Comparison of ENCODE assay signal across 8 cellular contexts in the genomic region with DNA sequence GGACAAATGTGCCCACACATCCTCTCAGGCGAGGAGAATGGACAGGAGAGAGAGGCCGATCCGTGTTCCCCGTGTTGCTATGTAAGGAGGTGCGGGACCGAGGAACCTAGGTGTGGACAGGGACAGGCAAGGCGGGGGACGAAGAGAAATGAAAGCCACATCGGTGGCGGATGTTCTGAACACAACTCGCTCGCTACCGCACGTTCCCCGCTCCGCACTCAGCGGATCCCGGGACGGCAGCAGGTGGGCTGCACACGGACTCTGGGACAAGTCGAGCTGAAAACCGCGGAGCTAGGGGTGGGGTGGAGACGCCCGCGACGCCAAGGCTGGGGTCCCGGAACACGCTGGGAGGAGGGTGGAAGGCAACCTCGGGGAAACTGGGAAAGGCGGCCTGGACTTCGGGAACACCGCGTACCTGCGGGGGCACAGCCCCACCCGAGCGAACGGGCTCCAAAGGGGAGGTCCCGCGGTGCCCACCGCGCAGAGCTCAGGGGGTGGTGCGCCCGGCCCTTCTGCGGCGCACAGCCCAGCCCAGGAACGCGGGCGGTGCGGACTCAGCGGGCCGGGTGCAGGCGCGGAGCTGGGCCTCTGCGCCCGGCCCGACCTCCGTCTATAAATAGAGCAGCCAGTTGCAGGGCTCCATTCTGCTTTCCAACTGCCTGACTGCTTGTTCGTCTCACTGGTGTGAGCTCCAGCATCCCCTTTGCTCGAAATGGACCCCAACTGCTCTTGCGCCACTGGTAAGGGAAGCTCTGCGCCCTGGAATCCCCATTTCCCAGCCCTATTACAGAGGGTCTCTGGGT. TPM values are rescaled to one million over a fixed set of nuclear protein-coding genes. Genes with fewer than 3 reads are reported as not detected.
DNase-seq lines count a peak whose midpoint lies in the region; ATAC-seq and TF ChIP-seq lines count a peak whose summit lies in the region.

Gene MT1E, plus strand, starts transcription at position 642 of the 803 bp plus-strand sequence. Its CDS starts 71 bp downstream, at position 713.

- TF ChIP-seq EP300 in SK-N-SH (IDR thresholded peaks at IDR 0.05; ENCODE audit: borderline replicate concordance in 1 of 2, low read depth in 1 of 2, low read length in 1 of 2), result no peak

- H3K9me2 ChIP-seq in SK-N-SH, result no peaks in the 10 kb centered on the region

- peaks cover 0 to 31% of the 10 kb centered on the region in 2 donors for H3K27me3 Mint-ChIP-seq in CD4-positive, alpha-beta memory T cell
- no peaks in the 10 kb centered on the region for H3K27me3 Mint-ChIP-seq in MCF 10A (ENCODE audit: insufficient read depth, unreplicated experiment)

- H3K79me2 ChIP-seq in SK-N-SH (ENCODE audit: insufficient read depth), result peaks cover 13% of the 10 kb centered on the region; the same call in 1 of the 2 replicates

- intact Hi-C loops in CD4-positive, alpha-beta memory T cell (cut with micrococcal nuclease), result no loop called here
- intact Hi-C loops in MCF 10A (cut with micrococcal nuclease), result loop anchor here (1.0 kb wide), 1 partner anchor 17 kb away; the partner anchor contains the start of gene MT2A

- peaks cover 14% of the 10 kb centered on the region for H3K4me1 ChIP-seq in CD4-positive, alpha-beta memory T cell (ENCODE audit: insufficient read depth, low read length)
- H3K4me1 ChIP-seq in SK-N-SH (ENCODE audit: control insufficient read depth in 1 of 2, insufficient read depth in 2 of 2, low read depth in 1 of 2, low read length in 1 of 2), result peaks cover 7 to 17% of the 10 kb centered on the region in 2 experiments; a peak in 1 of 4 replicates
- H3K4me1 ChIP-seq in iPS-18a (ENCODE audit: control insufficient read depth, low read depth, low read length), result peaks cover 20% of the 10 kb centered on the region

- H3K27ac Mint-ChIP-seq in CD4-positive, alpha-beta memory T cell, result peak within 1 kb of the TSS; percentile 44 to 95 (median 86)
- H3K27ac Mint-ChIP-seq in MCF 10A (ENCODE audit: low read depth, unreplicated experiment), result peak within 1 kb of the TSS; percentile 81

- CTCF ChIA-PET in CD4-positive, alpha-beta memory T cell (lab: Charles Lee; ENCODE audit: partially characterized antibody), result interaction anchor here (1.0 to 2.1 kb wide), 4 partner anchors 18 to 77 kb away, joined by 3 to 10 read pairs (median 4); no protein-coding TSS in a partner anchor
- CTCF ChIA-PET in SK-N-SH (lab: Yijun Ruan, JAX) (interaction anchor here (0.7 to 1.5 kb wide), 3 partner anchors 67 to 168 kb away, joined by 3 to 6 read pairs (median 5); no protein-coding TSS in a partner anchor), MCF 10A (lab: Yijun Ruan, JAX) (interaction anchor here (0.5 to 2.7 kb wide), 9 partner anchors 9 to 76 kb away, joined by 3 to 12 read pairs (median 5); no protein-coding TSS in a partner anchor)

- H3F3A ChIP-seq in SK-N-SH (replicated peaks; ENCODE audit: insufficient read depth), result peaks cover 7% of the 10 kb centered on the region

- H3K27ac ChIP-seq in CD4-positive, alpha-beta memory T cell (ENCODE audit: low read depth, low read length), result peak within 1 kb of the TSS; percentile 24
- peak within 1 kb of the TSS in 1 of 2 experiments; percentile 78; a peak in 2 of 4 replicates for H3K27ac ChIP-seq in SK-N-SH (ENCODE audit: low read depth in 2 of 2, low read length in 1 of 2)
- no peak within 1 kb of the TSS for H3K27ac ChIP-seq in iPS-18a (ENCODE audit: low read length)

- H3K4me3 ChIP-seq in CD4-positive, alpha-beta memory T cell (ENCODE audit: low read length in 2 of 2), result peak within 1 kb of the TSS; percentile 48 to 68
- H3K4me3 ChIP-seq in SK-N-SH (ENCODE audit: low read depth in 2 of 2, low read length in 1 of 2), result peak within 1 kb of the TSS; percentile 43 to 52
- H3K4me3 ChIP-seq in iPS-18a (ENCODE audit: low read length), result peak within 1 kb of the TSS; percentile 60
- peak within 1 kb of the TSS; percentile 68 for H3K4me3 ChIP-seq in retinal pigment epithelial cell (ENCODE audit: low read length)

- POLR2A ChIA-PET in CD4-positive, alpha-beta memory T cell (lab: Charles Lee; ENCODE audit: partially characterized antibody), result interaction anchor here (0.8 to 3.6 kb wide), 7 partner anchors 11 to 306 kb away, joined by 3 to 15 read pairs (median 4); partner anchors contain the start of genes HERPUD1, MT1A and MT2A
- POLR2A ChIA-PET in SK-N-SH (lab: Yijun Ruan, JAX), result interaction anchor here (1.0 kb wide), 1 partner anchor 57 kb away, joined by 3 read pairs; the partner anchor contains the start of gene MT1X
- POLR2A ChIA-PET in MCF 10A (lab: Yijun Ruan, JAX), result interaction anchor here (0.6 to 15.3 kb wide), 31 partner anchors 12 to 562 kb away, joined by 3 to 1404 read pairs (median 6); partner anchors contain the start of genes MT1F, MT1X, MT2A and NUP93

- WGBS in SK-N-SH (ENCODE audit: low lambda C conversion rate), result 71% methylated on average over 40 of the region's 62 CpGs

- H3K9ac ChIP-seq in SK-N-SH (peak within 1 kb of the TSS; percentile 73), iPS-18a (ENCODE audit: low read length) (peak within 1 kb of the TSS; percentile 8)

- TF ChIP-seq RAD21 in SK-N-SH (IDR thresholded peaks at IDR 0.05; ENCODE audit: low read length), result no peak

- no peaks in the 10 kb centered on the region for H3K9me3 Mint-ChIP-seq in CD4-positive, alpha-beta memory T cell
- H3K9me3 Mint-ChIP-seq in MCF 10A (ENCODE audit: unreplicated experiment), result no peaks in the 10 kb centered on the region

- no peaks in the 10 kb centered on the region for H3K9me3 ChIP-seq in CD4-positive, alpha-beta memory T cell (ENCODE audit: control insufficient read depth in 1 of 2, low read length in 2 of 2)
- H3K9me3 ChIP-seq in SK-N-SH, result no peaks in the 10 kb centered on the region
- H3K9me3 ChIP-seq in iPS-18a (ENCODE audit: control insufficient read depth, low read depth, low read length), result no peaks in the 10 kb centered on the region

- H3K27me3 ChIP-seq in CD4-positive, alpha-beta memory T cell (ENCODE audit: insufficient read depth, low read length), result peaks cover 9% of the 10 kb centered on the region
- no peaks in the 10 kb centered on the region for H3K27me3 ChIP-seq in SK-N-SH (ENCODE audit: insufficient read depth)
- peaks cover 100% of the 10 kb centered on the region for H3K27me3 ChIP-seq in iPS-18a (ENCODE audit: control insufficient read depth, insufficient read depth, low read length)

- peak; percentile 50 for ATAC-seq in HG02840 (IDR thresholded peaks at IDR 0.05; ENCODE audit: low FRiP score, unreplicated experiment)

- no peaks in the 10 kb centered on the region for H3K36me3 ChIP-seq in CD4-positive, alpha-beta memory T cell (ENCODE audit: insufficient read depth, low read length)
- H3K36me3 ChIP-seq in SK-N-SH (replicated peaks in 1 of 2; ENCODE audit: control insufficient read depth in 1 of 2, insufficient read depth in 2 of 2, low read length in 1 of 2), result no peaks in the 10 kb centered on the region
- H3K36me3 ChIP-seq in iPS-18a (ENCODE audit: control insufficient read depth, low read depth, low read length), result no peaks in the 10 kb centered on the region

- TF ChIP-seq CTCF in SK-N-SH (IDR thresholded peaks at IDR 0.05) (no peak), MCF 10A (IDR thresholded peaks at IDR 0.05; ENCODE audit: unreplicated experiment) (no peak), retinal pigment epithelial cell (conservative IDR thresholded peaks at IDR 0.05; ENCODE audit: low read depth, low read length) (no peak), GM10266 (IDR thresholded peaks at IDR 0.05; ENCODE audit: control insufficient read depth, insufficient read depth, low read depth, missing control alignments) (no peak)

- no peaks in the 10 kb centered on the region for H3K36me3 Mint-ChIP-seq in CD4-positive, alpha-beta memory T cell
- peaks cover 30% of the 10 kb centered on the region for H3K36me3 Mint-ChIP-seq in MCF 10A (ENCODE audit: insufficient read depth, unreplicated experiment)

- peak in 4 of 5 donors; percentile 27 to 56 (median 50) for DNase-seq in CD4-positive, alpha-beta memory T cell
- DNase-seq in SK-N-SH (peak; percentile 76), MCF 10A (ENCODE audit: unreplicated experiment) (peak; percentile 81), retinal pigment epithelial cell (ENCODE audit: low read depth) (no peak), GM10266 (ENCODE audit: extremely low spot score) (no peak), NCI-H345 (lab: John Stamatoyannopoulos, UW) (no peak)

- BruUV-seq in MCF 10A (replicated peaks; lab: Mats Ljungman, UMichigan), result no TSS peak

- H3K4me2 ChIP-seq in SK-N-SH, result peak within 1 kb of the TSS; percentile 78

- peak within 1 kb of the TSS; percentile 46; the same call in 1 of the 2 replicates for H2AFZ ChIP-seq in SK-N-SH (ENCODE audit: low read depth)

- H4K20me1 ChIP-seq in SK-N-SH (ENCODE audit: insufficient read depth), result no peaks in the 10 kb centered on the region

- peak within 1 kb of the TSS; percentile 88 to 97 (median 94) for H3K4me3 Mint-ChIP-seq in CD4-positive, alpha-beta memory T cell
- peak within 1 kb of the TSS; percentile 95 for H3K4me3 Mint-ChIP-seq in MCF 10A (ENCODE audit: unreplicated experiment)

- peaks cover 11 to 18% (median 12%) of the 10 kb centered on the region in 4 donors for H3K4me1 Mint-ChIP-seq in CD4-positive, alpha-beta memory T cell
- H3K4me1 Mint-ChIP-seq in MCF 10A (ENCODE audit: insufficient read depth, unreplicated experiment), result peaks cover 11% of the 10 kb centered on the region

TF ChIP-seq in SK-N-SH, 30 proteins besides CTCF, POLR2A, EP300 and RAD21:
- peak; percentile 98 for TF ChIP-seq POLR2AphosphoS5 (IDR thresholded peaks at IDR 0.05; ENCODE audit: low read depth, low read length)
- no peak for TF ChIP-seq FOSL2 (IDR thresholded peaks at IDR 0.05; ENCODE audit: borderline replicate concordance, low read depth)
- TF ChIP-seq NFIC (IDR thresholded peaks at IDR 0.05; ENCODE audit: borderline replicate concordance), result 0 out of 2 replicates have a peak, but pooled peaks have one; percentile 12
- peak; percentile 51; the same call in 1 of the 2 replicates for TF ChIP-seq TAF1 (IDR thresholded peaks at IDR 0.05; ENCODE audit: borderline replicate concordance, low read depth, low read length)
- no peak for TF ChIP-seq EZH2phosphoT487 (IDR thresholded peaks at IDR 0.05; ENCODE audit: borderline replicate concordance, low read depth)
- no peak for TF ChIP-seq GABPA (IDR thresholded peaks at IDR 0.05; ENCODE audit: low read depth)
- TF ChIP-seq NRF1 (IDR thresholded peaks at IDR 0.05; ENCODE audit: low read depth, low read length), result peak; percentile 20; the same call in 1 of the 2 replicates

RNA-seq across cellular contexts. Expression of gene MT1E, which starts in this region (rescaled TPM):
- not detected for total RNA-seq in CD4-positive, alpha-beta memory T cell
- 10 to 100 TPM in 1 of 2 donors, 1 to 10 TPM in 1; 6.8 to 16.0 TPM for polyA plus RNA-seq in CD4-positive, alpha-beta memory T cell
- polyA plus RNA-seq in SK-N-SH (2012; rRNA removed), result 106 and 205 TPM in 2 replicates
- polyA plus RNA-seq in SK-N-SH (2012; cell fraction: cytosol; rRNA removed), result 94.6 and 121 TPM in 2 replicates
- 52.0 and 151 TPM in 2 replicates for polyA plus RNA-seq in SK-N-SH (2012; cell fraction: nucleus; rRNA removed)
- 518 and 934 TPM in 2 replicates for total RNA-seq in MCF 10A (2022)

Comparison
In these comparisons a context has a peak if more than half of its experiments do, and no peak if none do; other contexts are left out.
1. RNA of gene MT1E (total RNA-seq): 518 to 934 TPM in MCF 10A; not detected in CD4-positive, alpha-beta memory T cell; every median in the first group is over 100 times any median in the second.
2. DNase-seq: peak in CD4-positive, alpha-beta memory T cell (4 of 5), SK-N-SH (single experiment) and MCF 10A (single experiment); none in retinal pigment epithelial cell (single experiment), GM10266 (single experiment) and NCI-H345 (single experiment).
3. Peak in every context shown above with its lines, with median percentiles within 50 percentile points of each other: H3K4me3 ChIP-seq.